In the genomic region with DNA sequence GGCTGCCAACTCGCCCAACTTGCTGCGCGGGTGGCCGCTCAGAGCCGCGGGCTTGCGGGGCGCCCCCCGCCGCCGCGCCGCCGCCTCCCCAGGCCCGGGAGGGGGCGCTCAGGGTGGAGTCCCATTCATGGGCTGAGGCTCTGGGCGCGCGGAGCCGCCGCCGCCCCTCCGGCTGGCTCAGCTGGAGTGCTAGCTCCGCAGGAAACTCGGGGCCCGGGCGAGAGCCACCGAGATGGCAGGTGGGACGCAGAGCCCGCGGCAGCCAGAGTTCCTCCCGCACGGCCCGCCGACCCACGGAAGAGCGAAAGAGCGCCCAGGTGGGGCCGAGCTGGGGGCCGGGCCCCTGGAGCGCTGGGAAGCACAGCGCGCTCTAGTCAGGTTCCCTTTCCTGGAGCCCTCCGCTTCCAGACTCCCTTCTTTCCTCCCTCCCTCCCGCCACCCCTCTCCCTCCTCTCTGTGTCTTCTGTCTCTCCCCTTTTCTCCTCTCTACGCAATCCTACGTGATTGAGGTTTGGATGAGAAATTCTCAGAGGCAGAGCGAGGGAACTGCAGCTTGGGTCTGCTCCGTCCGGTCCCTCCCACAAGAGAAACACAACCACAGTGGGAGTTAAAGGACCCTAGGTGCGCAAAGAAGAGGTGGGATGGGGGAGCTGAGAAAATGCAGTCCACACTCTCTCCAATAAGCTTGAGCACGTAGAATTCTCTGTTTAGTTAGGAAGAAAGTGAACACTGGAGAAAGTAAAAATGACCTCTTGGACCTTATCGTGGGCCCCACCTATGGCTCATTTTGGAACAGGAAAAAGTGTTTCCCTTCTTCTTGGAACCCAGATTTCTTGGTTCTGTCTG, we compare ENCODE assay signal across 9 cellular contexts.
DNase-seq lines count a peak whose midpoint lies in the region; ATAC-seq, FAIRE-seq and TF ChIP-seq lines count a peak whose summit lies in the region.
"Had no signal": no experiment of that assay in that cellular context is flagged by ENCODE, and none has a peak within 500 bp of the region (broad histone marks: within the 10 kb centered on the region; RNA-seq: fewer than 3 reads in every experiment).

No MANE protein-coding gene starts in this region.

- H3K23ac ChIP-seq in H1 (ENCODE audit: insufficient read length) = no peak overlapping the region

- H3K9me3 ChIP-seq in H1 (ENCODE audit: insufficient read depth in 2 of 2, low read depth in 1 of 2, low read length in 1 of 2) = no peaks in the 10 kb centered on the region
- no peaks in the 10 kb centered on the region for H3K9me3 ChIP-seq in mucosa of descending colon

- intact Hi-C loops in mucosa of descending colon (cut with DNase I, micrococcal nuclease) = no loop called here

- 0 out of 4 replicates have a peak, but pooled peaks of 1 of the 2 experiments have one; percentile 5 for TF ChIP-seq RAD21 in H1 (IDR thresholded peaks at IDR 0.05 in 1 of 2, conservative IDR thresholded peaks at IDR 0.05 in 1 of 2; ENCODE audit: low read depth in 2 of 2, low read length in 2 of 2)

- H4K91ac ChIP-seq in H1 (replicated peaks; ENCODE audit: insufficient read length, low read length) = no peak overlapping the region

- H2AFZ ChIP-seq in KMS-11 (ENCODE audit: low read depth) = peak overlapping the region; percentile 97
- 0 out of 2 replicates have a peak overlapping the region, but pooled peaks have one; percentile 17 for H2AFZ ChIP-seq in H1 (ENCODE audit: low read length)

- H3K79me2 ChIP-seq in KMS-11 (ENCODE audit: insufficient read depth, low read depth) = no peaks in the 10 kb centered on the region
- 0 out of 4 replicates have a peak, but pooled peaks cover 0 to 3% of the 10 kb centered on the region in 2 experiments for H3K79me2 ChIP-seq in H1 (ENCODE audit: control insufficient read depth in 1 of 2, insufficient read depth in 2 of 2, low read length in 2 of 2)

- no peak overlapping the region; the same call in 1 of the 2 replicates for H2BK5ac ChIP-seq in H1 (ENCODE audit: low read depth, low read length)

- 7% methylated on average over 24 of the region's 53 CpGs; no CpG with 5 or more reads in 1 of the 2 experiments for WGBS in H1 (ENCODE audit: extremely low coverage in 1 of 2, insufficient coverage in 1 of 2, insufficient read length in 1 of 2, insufficient replicate concordance in 2 of 2, low coverage in 1 of 2, low lambda C conversion rate in 2 of 2, missing lambda C conversion rate in 1 of 2), 2 experiments

- H3K4me2 ChIP-seq in KMS-11 = peak overlapping the region; percentile 87
- peak overlapping the region; percentile 93 to 97 for H3K4me2 ChIP-seq in H1 (ENCODE audit: insufficient read depth in 1 of 2, low read depth in 2 of 2, low read length in 2 of 2)

- peak; percentile 28 for TF ChIP-seq CTCF in KMS-11 (conservative IDR thresholded peaks at IDR 0.05; ENCODE audit: low read depth, low read length)
- peak in 2 of 3 experiments; percentile 1 to 15; a peak in 2 of 4 replicates for TF ChIP-seq CTCF in H1 (IDR thresholded peaks at IDR 0.05; ENCODE audit: control extremely low read depth in 1 of 3, insufficient read depth in 1 of 3, low read depth in 1 of 3, low read length in 3 of 3)
- no peak for TF ChIP-seq CTCF in mucosa of descending colon (IDR thresholded peaks at IDR 0.05)

- H3K4me1 ChIP-seq in KMS-11 (ENCODE audit: low read depth, poor library complexity, severe bottlenecking) (no peaks in the 10 kb centered on the region), H1 (replicated peaks in 1 of 4; ENCODE audit: control insufficient read depth in 3 of 4, insufficient read depth in 4 of 4, low read length in 3 of 4) (peaks cover 2 to 8% (median 4%) of the 10 kb centered on the region in 4 experiments; a peak in 6 of 7 replicates), mucosa of descending colon (ENCODE audit: low read depth) (peaks cover 2% of the 10 kb centered on the region)

- H2BK15ac ChIP-seq in H1 (ENCODE audit: low read length) = no peak overlapping the region

- no peak for TF ChIP-seq EP300 in H1 (IDR thresholded peaks at IDR 0.05; ENCODE audit: borderline replicate concordance in 1 of 2, low read depth in 2 of 2, low read length in 2 of 2)

- H4K20me1 ChIP-seq in KMS-11 (ENCODE audit: insufficient read depth) (no peaks in the 10 kb centered on the region), H1 (replicated peaks in 1 of 2; ENCODE audit: control insufficient read depth in 1 of 2, insufficient read depth in 2 of 2, low read length in 2 of 2) (peaks cover 0 to 2% of the 10 kb centered on the region in 2 experiments)

- no peak for TF ChIP-seq POLR2A in H1 (IDR thresholded peaks at IDR 0.05; ENCODE audit: control extremely low read depth in 1 of 2, low read depth in 2 of 2, low read length in 2 of 2)

- H2BK120ac ChIP-seq in H1 (replicated peaks; ENCODE audit: low read depth, low read length) = peak overlapping the region; percentile 25

- no peak for FAIRE-seq in H1 (lab: Jason Lieb, UNC)

- H4K5ac ChIP-seq in H1 (ENCODE audit: insufficient read length, low read depth, low read length) = no peak overlapping the region

- no peak overlapping the region for H3K4ac ChIP-seq in H1 (replicated peaks; ENCODE audit: insufficient read length, low read depth, low read length)

- peak overlapping the region; percentile 5; the same call in 1 of the 2 replicates for H4K8ac ChIP-seq in H1 (ENCODE audit: extremely low read depth, insufficient read depth, low read length)

- no peaks in the 10 kb centered on the region for H3K79me1 ChIP-seq in H1 (ENCODE audit: low read depth, low read length)

- no peak overlapping the region for H2AK5ac ChIP-seq in H1 (ENCODE audit: low read depth, low read length)

- ATAC-seq in GM18873 (IDR thresholded peaks at IDR 0.05; ENCODE audit: low FRiP score, unreplicated experiment) (peak; percentile 9), mucosa of descending colon (peak; percentile 13)

- H3K56ac ChIP-seq in H1 (replicated peaks; ENCODE audit: insufficient read length, low read depth, low read length) = peak overlapping the region; percentile 21

- H3K27me3 ChIP-seq in KMS-11 (ENCODE audit: insufficient read depth, low read depth) (no peaks in the 10 kb centered on the region), H1 (replicated peaks in 1 of 4; ENCODE audit: control insufficient read depth in 3 of 4, extremely low read depth in 1 of 4, insufficient read depth in 3 of 4, low read length in 3 of 4) (peaks cover 6 to 50% (median 34%) of the 10 kb centered on the region in 4 experiments)

- H2BK12ac ChIP-seq in H1 (ENCODE audit: low read depth, low read length) = no peak overlapping the region

- peak overlapping the region; percentile 57 for H3K9ac ChIP-seq in KMS-11
- H3K9ac ChIP-seq in H1 (replicated peaks in 1 of 4; ENCODE audit: extremely low read depth in 1 of 4, low read depth in 3 of 4, low read length in 3 of 4) = peak overlapping the region in 3 of 4 experiments; percentile 3 to 53 (median 21); a peak in 2 of 7 replicates

- DNase-seq in H1 (ENCODE audit: low read depth in 1 of 2, low spot score in 2 of 2) = peak in 1 of 2 experiments; percentile 75
- no peak for DNase-seq in mucosa of descending colon
- DNase-seq in activated T-cell treated with anti-CD3 and anti-CD28 coated beads, Interleukin-2, amount 50 U/mL, for 48 hours = no peak
- no peak for DNase-seq in HK-2 (ENCODE audit: unreplicated experiment)
- DNase-seq in T-helper 9 cell = no peak
- DNase-seq in activated CD4-positive, alpha-beta T cell treated with anti-CD3 and anti-CD28 coated beads for 1 hour = no peak

- H3K14ac ChIP-seq in H1 (ENCODE audit: insufficient read length) = no peak overlapping the region

- H3K27ac ChIP-seq in KMS-11 (no peak overlapping the region), H1 (ENCODE audit: low read depth, low read length) (no peak overlapping the region)
- H3K27ac ChIP-seq: HL-60 had no signal

- no peak overlapping the region for H3K18ac ChIP-seq in H1 (ENCODE audit: extremely low read depth, low read length)

- CTCF ChIA-PET in H1 (lab: Charles Lee; ENCODE audit: partially characterized antibody) = interaction anchor here (0.7 to 4.6 kb wide), 10 partner anchors 10 to 327 kb away, joined by 3 to 26 read pairs (median 3); no protein-coding TSS in a partner anchor

- H3K4me3 ChIP-seq in KMS-11 (IDR thresholded peaks at IDR 0.05; ENCODE audit: insufficient read depth, low read depth, low read length) = peak overlapping the region; percentile 68
- H3K4me3 ChIP-seq in H1 (ENCODE audit: extremely low read depth in 1 of 4, insufficient read depth in 2 of 4, low read depth in 3 of 4, low read length in 4 of 4) = peak overlapping the region; percentile 58 to 84 (median 76)
- no peak overlapping the region for H3K4me3 ChIP-seq in mucosa of descending colon

- 0 out of 2 replicates have a peak overlapping the region, but pooled peaks have one; percentile 7 for H2BK20ac ChIP-seq in H1 (ENCODE audit: low read length)

- POLR2A ChIA-PET in H1 (lab: Charles Lee; ENCODE audit: partially characterized antibody) = interaction anchor here (1.3 to 1.5 kb wide), 2 partner anchors 13 to 482 kb away, joined by 3 to 5 read pairs; no protein-coding TSS in a partner anchor

- H3K36me3 ChIP-seq in KMS-11 (ENCODE audit: insufficient read depth) (no peaks in the 10 kb centered on the region), H1 (ENCODE audit: control insufficient read depth in 2 of 4, insufficient read depth in 4 of 4, low read length in 3 of 4) (no peaks in the 10 kb centered on the region), mucosa of descending colon (ENCODE audit: low read depth) (no peaks in the 10 kb centered on the region)

- peaks cover 15% of the 10 kb centered on the region for H3K23me2 ChIP-seq in H1 (ENCODE audit: low read depth, low read length)

TF ChIP-seq in H1, 55 proteins besides CTCF, POLR2A, EP300 and RAD21 (continues in another document):
- no peak for TF ChIP-seq SIX5 (IDR thresholded peaks at IDR 0.05; ENCODE audit: low read depth, low read length)
- TF ChIP-seq MAFK (IDR thresholded peaks at IDR 0.05; ENCODE audit: low read depth, low read length) = no peak
- TF ChIP-seq HDAC2 (IDR thresholded peaks at IDR 0.05; ENCODE audit: borderline replicate concordance in 1 of 2, low read depth in 2 of 2, low read length in 2 of 2) = peak in 1 of 2 experiments; percentile 50; a peak in 1 of 4 replicates
- TF ChIP-seq TAF1 (IDR thresholded peaks at IDR 0.05; ENCODE audit: low read depth, low read length) = 0 out of 2 replicates have a peak, but pooled peaks have one; percentile 16
- no peak for TF ChIP-seq JUND (IDR thresholded peaks at IDR 0.05; ENCODE audit: low read length)
- TF ChIP-seq YY1 (IDR thresholded peaks at IDR 0.05; ENCODE audit: low read depth, low read length) = no peak
- no peak for TF ChIP-seq CHD2 (IDR thresholded peaks at IDR 0.05; ENCODE audit: low read length)
- no peak for TF ChIP-seq GTF2F1 (IDR thresholded peaks at IDR 0.05; ENCODE audit: borderline replicate concordance, low read depth, low read length)
- TF ChIP-seq POU5F1 (IDR thresholded peaks at IDR 0.05; ENCODE audit: low read depth, low read length) = no peak
